14 cellular contexts compared by ENCODE assay signal in genomic region chr15:72751751-72752455, GRCh38. TPM values are rescaled to one million over a fixed set of nuclear protein-coding genes. Genes with fewer than 3 reads are reported as not detected.
A peak's percentile ranks its signal among the peaks of the same experiment; 100 is the strongest.
DNase-seq lines count a peak whose midpoint lies in the region; ATAC-seq, FAIRE-seq and TF ChIP-seq lines count a peak whose summit lies in the region.
"Had no signal": no experiment of that assay in that cellular context is flagged by ENCODE, and none has a peak within 500 bp of the region (broad histone marks: within the 10 kb centered on the region; RNA-seq: fewer than 3 reads in every experiment).

No MANE protein-coding gene starts in this region.

- in situ Hi-C loops in astrocyte of the cerebellum (cut with HindIII; ENCODE audit: low sequenced_read_pairs): no loop called here

- POLR2A ChIA-PET in CD4-positive, alpha-beta T cell (lab: Charles Lee): interaction anchor here (1.7 kb wide), 1 partner anchor 11 kb away, joined by 4 read pairs; no protein-coding TSS in a partner anchor

- H3K27me3 Mint-ChIP-seq in CD4-positive, alpha-beta T cell: no peaks in the 10 kb centered on the region
- no peaks in the 10 kb centered on the region for H3K27me3 Mint-ChIP-seq in memory B cell

- peaks cover 80% of the 10 kb centered on the region for H3K36me3 Mint-ChIP-seq in CD4-positive, alpha-beta T cell (ENCODE audit: low read depth)
- H3K36me3 Mint-ChIP-seq in memory B cell: peaks cover 26% of the 10 kb centered on the region

- H3K27me3 ChIP-seq in CD4-positive, alpha-beta T cell (ENCODE audit: control insufficient read depth, insufficient read depth, low read length): no peaks in the 10 kb centered on the region
- H3K27me3 ChIP-seq: colonic mucosa had no signal

- H3K9me3 Mint-ChIP-seq in CD4-positive, alpha-beta T cell: no peaks in the 10 kb centered on the region
- no peaks in the 10 kb centered on the region for H3K9me3 Mint-ChIP-seq in memory B cell

- H3K4me1 Mint-ChIP-seq in CD4-positive, alpha-beta T cell (ENCODE audit: low read depth): peaks cover 44% of the 10 kb centered on the region
- peaks cover 8% of the 10 kb centered on the region for H3K4me1 Mint-ChIP-seq in memory B cell

- intact Hi-C loops in CD4-positive, alpha-beta T cell (cut with DNase I, micrococcal nuclease): no loop called here

- peak overlapping the region; percentile 65 for H3K27ac Mint-ChIP-seq in CD4-positive, alpha-beta T cell
- H3K27ac Mint-ChIP-seq in memory B cell: peak overlapping the region; percentile 32

- ATAC-seq in CD4-positive, alpha-beta T cell (ENCODE audit: poor library complexity): no peak
- ATAC-seq in memory B cell (ENCODE audit: low read depth): peak; percentile 71
- ATAC-seq: SK-N-SH treated with all-trans-retinoic acid at 6 μM for 48 hours had no signal

- H3K4me3 Mint-ChIP-seq in CD4-positive, alpha-beta T cell: no peak overlapping the region
- H3K4me3 Mint-ChIP-seq in memory B cell: no peak overlapping the region

- no peak for TF ChIP-seq CTCF in CD4-positive, alpha-beta T cell (IDR thresholded peaks at IDR 0.05)
- no peak for TF ChIP-seq CTCF in NB4 (IDR thresholded peaks at IDR 0.05; ENCODE audit: low read depth, low read length)
- TF ChIP-seq CTCF in astrocyte of the cerebellum (IDR thresholded peaks at IDR 0.05; ENCODE audit: low read depth, low read length, missing control alignments): no peak

- H3K4me3 ChIP-seq in NB4 (ENCODE audit: low read depth, low read length) (no peak overlapping the region), astrocyte of the cerebellum (ENCODE audit: low read depth, low read length) (no peak overlapping the region)
- H3K4me3 ChIP-seq: colonic mucosa had no signal

- H3K27ac ChIP-seq in CD4-positive, alpha-beta T cell (ENCODE audit: low read depth, low read length): no peak overlapping the region
- H3K27ac ChIP-seq: colonic mucosa had no signal

- no peak for FAIRE-seq in GM19239 (lab: Jason Lieb, UNC)
- FAIRE-seq: small intestine had no signal

- no peak for TF ChIP-seq POLR2A in NB4 (IDR thresholded peaks at IDR 0.05; ENCODE audit: extremely low read depth, insufficient read length)

- H3K9me3 ChIP-seq in CD4-positive, alpha-beta T cell (ENCODE audit: control insufficient read depth, low read length): no peaks in the 10 kb centered on the region
- H3K9me3 ChIP-seq: colonic mucosa had no signal

- CTCF ChIA-PET in CD4-positive, alpha-beta T cell (lab: Charles Lee): interaction anchor here (0.6 kb wide), 1 partner anchor 285 kb away, joined by 3 read pairs; no protein-coding TSS in a partner anchor

- DNase-seq in CD4-positive, alpha-beta T cell: no peak
- DNase-seq in NB4 (ENCODE audit: low read depth): peak; percentile 63
- peak; percentile 38 for DNase-seq in astrocyte of the cerebellum (ENCODE audit: low read depth)
- no peak for DNase-seq in memory B cell (ENCODE audit: low spot score in 2 of 2)
- DNase-seq in COLO829 (ENCODE audit: low spot score): no peak
- DNase-seq in GM19239 (ENCODE audit: insufficient read length, low spot score): no peak
- DNase-seq in AG20443 (ENCODE audit: low spot score): no peak
- no peak for DNase-seq in NCI-H2196 treated with DMSO at 0.1 percent for 48 hours (lab: John Stamatoyannopoulos, UW; ENCODE audit: unreplicated experiment)
- DNase-seq: colonic mucosa; glutamatergic neuron; NCI-H2227 treated with DMSO at 0.1 percent for 48 hours; small intestine; stimulated activated CD8-positive, alpha-beta memory T cell treated with anti-CD3 and anti-CD28 coated beads, Interleukin-4, amount 100 ng/mL, for 48 hours had no signal

RNA-seq across cellular contexts. Expression of gene ADPGK, which starts 31.7 kb away (rescaled TPM):
- 10 to 100 TPM; 88.8 to 92.5 TPM for total RNA-seq in CD4-positive, alpha-beta T cell

Comparison
In these comparisons a context has a peak if more than half of its experiments do, and no peak if none do; other contexts are left out.
1. DNase-seq: peak in NB4 (single experiment) and astrocyte of the cerebellum (single experiment); none in CD4-positive, alpha-beta T cell (0 of 10), memory B cell (0 of 2), COLO829 (single experiment), GM19239 (single experiment), AG20443 (single experiment) and NCI-H2196 treated with DMSO at 0.1 percent for 48 hours (single experiment).